22 cellular contexts compared by ENCODE assay signal in the genomic region with DNA sequence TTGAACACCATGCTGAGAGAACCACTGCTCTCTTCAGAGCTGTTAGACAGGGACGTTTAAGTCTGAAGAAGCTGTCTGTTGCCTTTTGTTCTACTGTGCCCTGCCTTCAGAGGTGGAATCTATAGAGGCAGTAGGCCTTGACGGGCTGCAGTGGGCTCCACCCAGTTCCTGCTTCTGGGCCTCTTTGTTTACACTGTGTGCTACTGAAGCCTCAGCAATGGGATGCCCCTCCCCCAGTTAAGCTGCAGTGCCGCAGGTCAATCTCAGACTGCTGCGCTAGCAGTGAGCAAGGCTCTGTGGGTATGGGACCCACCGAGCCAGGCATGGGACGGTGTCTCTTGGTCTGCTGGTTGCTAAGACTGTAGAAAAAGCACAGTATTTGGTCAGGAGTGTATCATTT.
"Had no signal": no experiment of that assay in that cellular context is flagged by ENCODE, and none has a peak within 500 bp of the region (broad histone marks: within the 10 kb centered on the region; RNA-seq: fewer than 3 reads in every experiment).

No MANE protein-coding gene starts in this region.

- H3K4me1 ChIP-seq: breast epithelium, pancreas, spleen, thyroid gland had no signal

- ATAC-seq: activated T-cell treated with anti-CD3 and anti-CD28 coated beads, Interleukin-2, amount 50 U/mL, for 72 hours; left lobe of liver; pancreas had no signal

- H3K27me3 ChIP-seq: breast epithelium, pancreas, sigmoid colon, spleen, thyroid gland had no signal

- H3K4me1 Mint-ChIP-seq: activated naive CD4-positive, alpha-beta T cell treated with anti-CD3 and anti-CD28 coated beads, Interleukin-2, amount 50 U/mL, for 24 hours; neural crest cell had no signal

- H3K27ac ChIP-seq: breast epithelium, coronary artery, pancreas, sigmoid colon, spleen, thyroid gland, VCaP had no signal

- DNase-seq: activated CD4-positive, alpha-beta T cell treated with anti-CD3 and anti-CD28 coated beads for 1 hour; activated CD4-positive, alpha-beta T cell treated with anti-CD3 and anti-CD28 coated beads, Interleukin-2, amount 50 U/mL, for 4 hours; activated effector memory CD4-positive, alpha-beta T cell treated with anti-CD3 and anti-CD28 coated beads, Interleukin-2, amount 50 U/mL, for 16 hours; activated T-cell treated with anti-CD3 and anti-CD28 coated beads, Interleukin-2, amount 50 U/mL, for 72 hours; erythroblast; foreskin melanocyte; glutamatergic neuron; hypothalamus; kidney; midbrain; pancreas; sigmoid colon; spleen; stimulated activated naive CD4-positive, alpha-beta T cell treated with Interleukin-2 at 50 U/mL for 16 hours; thyroid gland had no signal

- H3K27ac Mint-ChIP-seq: activated naive CD4-positive, alpha-beta T cell treated with anti-CD3 and anti-CD28 coated beads, Interleukin-2, amount 50 U/mL, for 24 hours; activated T-cell treated with anti-CD3 and anti-CD28 coated beads, Interleukin-2, amount 50 U/mL, for 72 hours; T-helper 1 cell treated with Interleukin-12 subunit alpha and Interleukin-12 subunit beta and Interleukin-4 antibody, amounts not matched to agents 30 μg/mL and 1 μg/mL, for 36 hours had no signal

- H3K4me3 Mint-ChIP-seq: activated naive CD4-positive, alpha-beta T cell treated with anti-CD3 and anti-CD28 coated beads, Interleukin-2, amount 50 U/mL, for 24 hours; activated T-cell treated with anti-CD3 and anti-CD28 coated beads, Interleukin-2, amount 50 U/mL, for 72 hours; neural crest cell; T-helper 1 cell treated with Interleukin-12 subunit alpha and Interleukin-12 subunit beta and Interleukin-4 antibody, amounts not matched to agents 30 μg/mL and 1 μg/mL, for 36 hours had no signal

- H3K36me3 Mint-ChIP-seq: activated naive CD4-positive, alpha-beta T cell treated with anti-CD3 and anti-CD28 coated beads, Interleukin-2, amount 50 U/mL, for 24 hours had no signal

- H3K9me3 ChIP-seq: breast epithelium, pancreas, sigmoid colon, thyroid gland had no signal

- H3K27me3 Mint-ChIP-seq: activated naive CD4-positive, alpha-beta T cell treated with anti-CD3 and anti-CD28 coated beads, Interleukin-2, amount 50 U/mL, for 24 hours had no signal

- H3K4me3 ChIP-seq: breast epithelium, coronary artery, pancreas, sigmoid colon, spleen, thyroid gland had no signal

- H3K36me3 ChIP-seq: breast epithelium, pancreas, sigmoid colon, spleen, thyroid gland had no signal
